ENCODE assay signal across 21 cellular contexts in the genomic region with DNA sequence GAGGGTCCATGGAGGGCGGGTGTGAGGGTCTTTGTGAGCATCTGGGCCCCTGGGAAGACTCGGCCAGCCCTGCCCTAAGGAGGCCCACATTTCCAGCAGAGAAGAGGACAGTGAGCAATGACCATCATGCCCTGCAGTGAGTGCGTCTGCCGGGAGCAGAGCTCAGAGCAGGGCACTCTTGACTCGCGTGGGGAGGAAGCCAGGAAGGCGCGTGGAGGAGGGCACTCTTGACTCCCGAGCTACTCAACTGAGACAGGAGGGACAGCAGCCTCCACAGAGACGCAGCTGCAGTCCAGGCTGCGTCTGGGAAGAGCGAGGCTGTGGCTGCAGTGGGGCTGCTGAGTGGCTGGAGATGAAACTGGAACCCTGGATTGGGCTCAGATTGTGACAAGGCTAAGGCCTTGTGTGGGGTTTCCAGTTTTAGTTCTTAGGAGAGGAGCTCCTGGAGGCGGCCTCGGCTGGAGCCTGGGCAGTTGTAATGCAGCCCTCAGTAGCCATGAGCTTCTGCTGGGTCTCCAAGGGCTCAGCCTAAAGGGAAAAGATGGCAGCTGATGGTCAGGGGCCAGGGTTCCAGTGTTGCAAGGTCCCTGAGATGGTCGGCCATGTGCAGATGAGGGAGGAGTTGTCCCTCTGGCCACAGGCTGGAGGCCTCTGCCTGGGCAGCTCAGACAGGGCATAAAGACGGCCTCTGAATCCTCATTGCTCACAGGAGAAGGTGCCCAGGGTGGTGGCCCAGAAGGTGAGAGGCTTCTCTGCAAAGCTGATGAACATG.
"Had no signal": no experiment of that assay in that cellular context is flagged by ENCODE, and none has a peak within 500 bp of the region (broad histone marks: within the 10 kb centered on the region; RNA-seq: fewer than 3 reads in every experiment).

No MANE protein-coding gene starts in this region.

- DNase-seq: effector memory CD8-positive, alpha-beta T cell; esophagus squamous epithelium; foreskin fibroblast; glutamatergic neuron; kidney; left cardiac atrium; left ventricle myocardium inferior; mesendoderm; mucosa of descending colon; naive thymus-derived CD8-positive, alpha-beta T cell; occipital lobe; stimulated activated CD4-positive, alpha-beta T cell treated with anti-CD3 and anti-CD28 coated beads, Interleukin-12 subunit alpha, Interleukin-12 subunit beta, amount 100 ng/mL, for 4 hours; stimulated activated naive CD4-positive, alpha-beta T cell treated with Interleukin-2 at 50 U/mL for 16 hours; trophoblast cell; uterus had no signal

- H3K27ac ChIP-seq: epithelial cell of prostate, esophagus squamous epithelium, gastroesophageal sphincter, left ventricle myocardium inferior, neural progenitor cell, parathyroid adenoma, skin epidermis, uterus had no signal

- H3K9me3 ChIP-seq: esophagus squamous epithelium, gastroesophageal sphincter, mucosa of descending colon, uterus had no signal

- H3K9ac ChIP-seq: neural progenitor cell, parathyroid adenoma had no signal

- H3K36me3 ChIP-seq: esophagus squamous epithelium, gastroesophageal sphincter, left ventricle myocardium inferior, neural progenitor cell, uterus had no signal

- ATAC-seq: effector memory CD8-positive, alpha-beta T cell; gastroesophageal sphincter; left cardiac atrium; mucosa of descending colon; naive thymus-derived CD8-positive, alpha-beta T cell; sciatic nerve had no signal

- H3K27me3 ChIP-seq: gastroesophageal sphincter, neural progenitor cell, uterus had no signal

- H3K4me3 ChIP-seq: esophagus squamous epithelium, gastroesophageal sphincter, left ventricle myocardium inferior, mucosa of descending colon, neural progenitor cell, skin epidermis, uterus had no signal

- H3K4me1 ChIP-seq: esophagus squamous epithelium, gastroesophageal sphincter, left ventricle myocardium inferior, neural progenitor cell, parathyroid adenoma, uterus had no signal

- H3K4me2 ChIP-seq: neural progenitor cell had no signal

- H2AFZ ChIP-seq: neural progenitor cell, parathyroid adenoma had no signal

- H3K79me2 ChIP-seq: parathyroid adenoma had no signal
